In genomic region chr1:206503591-206504362, GRCh38 we compare ENCODE assay signal across 8 cellular contexts.
DNase-seq lines count a peak whose midpoint lies in the region; ATAC-seq lines count a peak whose summit lies in the region.

No MANE protein-coding gene starts in this region.

- DNase-seq in GM19240 (ENCODE audit: insufficient read length, low spot score) (peak; percentile 64), fibroblast of the conjunctiva (ENCODE audit: low read depth) (peak; percentile 87), NCI-H510A treated with DMSO at 0.1 percent for 48 hours (lab: John Stamatoyannopoulos, UW) (no peak), germinal center (ENCODE audit: low spot score) (no peak)
- peak; percentile 68 for DNase-seq in activated CD4-positive, alpha-beta T cell treated with anti-CD3 and anti-CD28 coated beads for 48 hours
- peak in 2 of 3 experiments; percentile 30 to 55 for DNase-seq in stimulated activated CD4-positive, alpha-beta T cell treated with anti-CD3 and anti-CD28 coated beads, TNF-alpha, amount 100 ng/mL, for 24 hours (ENCODE audit: low read depth in 3 of 3)

- H3K4me1 ChIP-seq in BLaER1: peaks cover 77% of the 10 kb centered on the region

- no peaks in the 10 kb centered on the region for H3K9me3 ChIP-seq in BLaER1

- H3K4me2 ChIP-seq in BLaER1: peak overlapping the region; percentile 99

- peaks cover 19% of the 10 kb centered on the region for H3K27me3 ChIP-seq in BLaER1

- H3K4me3 ChIP-seq in BLaER1: peak overlapping the region; percentile 24; the same call in 1 of the 2 replicates

- peak overlapping the region; percentile 28; the same call in 1 of the 2 replicates for H3K27ac ChIP-seq in BLaER1

- peaks cover 6% of the 10 kb centered on the region; the same call in 1 of the 2 replicates for H3K36me3 ChIP-seq in BLaER1

- H3K9ac ChIP-seq in BLaER1: no peak overlapping the region

- peak; percentile 60 for ATAC-seq in HG03521 (IDR thresholded peaks at IDR 0.05; ENCODE audit: unreplicated experiment)

- peaks cover 13% of the 10 kb centered on the region for H4K20me1 ChIP-seq in BLaER1

Comparison
In these comparisons a context has a peak if more than half of its experiments do, and no peak if none do; other contexts are left out.
1. DNase-seq: peak in GM19240 (single experiment), activated CD4-positive, alpha-beta T cell treated with anti-CD3 and anti-CD28 coated beads for 48 hours (single experiment), fibroblast of the conjunctiva (single experiment) and stimulated activated CD4-positive, alpha-beta T cell treated with anti-CD3 and anti-CD28 coated beads, TNF-alpha, amount 100 ng/mL, for 24 hours (2 of 3); none in NCI-H510A treated with DMSO at 0.1 percent for 48 hours (single experiment) and germinal center (single experiment).